ENCODE assay signal across 8 cellular contexts in the genomic region with DNA sequence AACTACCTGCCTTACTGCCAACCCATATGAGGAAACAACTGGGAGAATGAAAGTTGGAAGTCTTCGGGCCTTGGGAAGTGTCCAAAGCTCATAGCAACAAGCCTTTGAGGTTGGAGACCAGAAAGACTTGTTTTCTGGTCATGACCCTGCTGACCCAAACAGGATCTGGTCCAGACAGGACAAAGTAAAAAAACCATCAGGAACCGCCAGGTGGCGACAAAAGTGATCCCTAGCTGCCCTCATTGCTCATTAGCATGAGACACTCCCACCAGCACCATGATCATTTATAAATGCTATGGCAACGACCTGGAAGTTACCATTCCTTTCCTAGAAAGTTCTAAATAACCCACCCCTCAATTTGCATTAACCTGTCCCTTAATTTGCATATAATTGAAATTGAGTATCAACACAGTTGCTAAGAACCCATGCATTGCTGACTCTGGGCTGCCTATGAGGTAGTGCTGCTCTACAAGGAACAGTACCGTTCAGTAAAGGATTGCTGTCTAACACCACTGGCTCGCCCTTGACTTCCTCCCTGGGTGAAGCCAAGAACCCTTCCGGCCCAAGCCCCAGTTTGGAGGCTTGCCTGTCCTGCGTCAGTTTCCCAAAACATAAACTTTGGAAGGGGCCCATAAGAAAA.
A peak's percentile ranks its signal among the peaks of the same experiment; 100 is the strongest.
DNase-seq lines count a peak whose midpoint lies in the region; ATAC-seq, FAIRE-seq and TF ChIP-seq lines count a peak whose summit lies in the region.

No MANE protein-coding gene starts in this region.

- peak overlapping the region; percentile 5 for H2BK120ac ChIP-seq in H1 (replicated peaks; ENCODE audit: low read depth, low read length)

- H3K79me1 ChIP-seq in H1 (ENCODE audit: low read depth, low read length), result no peaks in the 10 kb centered on the region

- H3K27me3 ChIP-seq in H1 (replicated peaks in 1 of 4; ENCODE audit: control insufficient read depth in 3 of 4, extremely low read depth in 1 of 4, insufficient read depth in 3 of 4, low read length in 3 of 4), result no peaks in the 10 kb centered on the region

- no peak overlapping the region for H4K5ac ChIP-seq in H1 (ENCODE audit: insufficient read length, low read depth, low read length)

- no peak overlapping the region for H3K9ac ChIP-seq in H1 (replicated peaks in 1 of 4; ENCODE audit: extremely low read depth in 1 of 4, low read depth in 3 of 4, low read length in 3 of 4)

- peak; percentile 33 to 39; a peak in 3 of 4 replicates for TF ChIP-seq RAD21 in H1 (IDR thresholded peaks at IDR 0.05 in 1 of 2, conservative IDR thresholded peaks at IDR 0.05 in 1 of 2; ENCODE audit: low read depth in 2 of 2, low read length in 2 of 2)

- H2BK5ac ChIP-seq in H1 (ENCODE audit: low read depth, low read length), result no peak overlapping the region

- CTCF ChIA-PET in H1 (lab: Charles Lee; ENCODE audit: partially characterized antibody), result interaction anchor here (0.8 to 2.1 kb wide), 12 partner anchors 11 to 405 kb away, joined by 3 to 10 read pairs (median 4); no protein-coding TSS in a partner anchor

- no peak overlapping the region for H3K27ac ChIP-seq in H1 (ENCODE audit: low read depth, low read length)

- H2BK12ac ChIP-seq in H1 (ENCODE audit: low read depth, low read length), result peak overlapping the region; percentile 64

- H3K4ac ChIP-seq in H1 (replicated peaks; ENCODE audit: insufficient read length, low read depth, low read length), result peak overlapping the region; percentile 61

- FAIRE-seq in H1 (lab: Jason Lieb, UNC), result peak; percentile 86

- no peaks in the 10 kb centered on the region; a peak in 1 of 4 replicates for H3K9me3 ChIP-seq in H1 (ENCODE audit: insufficient read depth in 2 of 2, low read depth in 1 of 2, low read length in 1 of 2)

- H4K91ac ChIP-seq in H1 (replicated peaks; ENCODE audit: insufficient read length, low read length), result no peak overlapping the region

- peak overlapping the region; percentile 97; the same call in 1 of the 2 replicates for H2BK15ac ChIP-seq in H1 (ENCODE audit: low read length)

- no peak overlapping the region for H3K23ac ChIP-seq in H1 (ENCODE audit: insufficient read length)

- H3K4me3 ChIP-seq in H1 (ENCODE audit: extremely low read depth in 1 of 4, insufficient read depth in 2 of 4, low read depth in 3 of 4, low read length in 4 of 4), result no peak overlapping the region

- no peaks in the 10 kb centered on the region for H4K20me1 ChIP-seq in H1 (replicated peaks in 1 of 2; ENCODE audit: control insufficient read depth in 1 of 2, insufficient read depth in 2 of 2, low read length in 2 of 2)

- TF ChIP-seq POLR2A in H1 (IDR thresholded peaks at IDR 0.05; ENCODE audit: control extremely low read depth in 1 of 2, low read depth in 2 of 2, low read length in 2 of 2), result no peak

- no peak overlapping the region for H3K4me2 ChIP-seq in H1 (ENCODE audit: insufficient read depth in 1 of 2, low read depth in 2 of 2, low read length in 2 of 2)

- H2AFZ ChIP-seq in H1 (ENCODE audit: low read length), result no peak overlapping the region

- TF ChIP-seq CTCF in GM12873 (IDR thresholded peaks at IDR 0.05; ENCODE audit: insufficient read depth, low read depth, low read length, missing control alignments) (peak; percentile 73), H1 (IDR thresholded peaks at IDR 0.05; ENCODE audit: control extremely low read depth in 1 of 3, insufficient read depth in 1 of 3, low read depth in 1 of 3, low read length in 3 of 3) (peak; percentile 8 to 64 (median 30); a peak in 3 of 4 replicates)

- no peak overlapping the region for H3K18ac ChIP-seq in H1 (ENCODE audit: extremely low read depth, low read length)

- POLR2A ChIA-PET in H1 (lab: Charles Lee; ENCODE audit: partially characterized antibody), result interaction anchor here (0.6 to 1.2 kb wide), 3 partner anchors 12 to 65 kb away, joined by 3 read pairs; no protein-coding TSS in a partner anchor

- no peak overlapping the region for H3K56ac ChIP-seq in H1 (replicated peaks; ENCODE audit: insufficient read length, low read depth, low read length)

- DNase-seq in T follicular helper cell (ENCODE audit: low read depth) (peak; percentile 25), H1 (ENCODE audit: low read depth in 1 of 2, low spot score in 2 of 2) (peak in 1 of 2 experiments; percentile 76), medulla oblongata (ENCODE audit: extremely low spot score) (no peak), NCI-H187 treated with DMSO at 0.1 percent for 48 hours (lab: John Stamatoyannopoulos, UW) (no peak), retina (no peak)
- peak; percentile 20 to 27 for DNase-seq in stimulated activated CD4-positive, alpha-beta T cell treated with anti-CD3 and anti-CD28 coated beads, Interleukin-4, amount 100 ng/mL, for 48 hours (ENCODE audit: low read depth in 2 of 2)

- H4K8ac ChIP-seq in H1 (ENCODE audit: extremely low read depth, insufficient read depth, low read length), result no peak overlapping the region

- H2AK5ac ChIP-seq in H1 (ENCODE audit: low read depth, low read length), result no peak overlapping the region

- ATAC-seq in HG02981 (IDR thresholded peaks at IDR 0.05; ENCODE audit: unreplicated experiment), result peak; percentile 70

- no peaks in the 10 kb centered on the region for H3K36me3 ChIP-seq in H1 (ENCODE audit: control insufficient read depth in 2 of 4, insufficient read depth in 4 of 4, low read length in 3 of 4)

- WGBS in H1 (ENCODE audit: extremely low coverage in 1 of 2, insufficient coverage in 1 of 2, insufficient read length in 1 of 2, insufficient replicate concordance in 2 of 2, low coverage in 1 of 2, low lambda C conversion rate in 2 of 2, missing lambda C conversion rate in 1 of 2), 2 experiments, result 86% methylated on average over 8 of the region's 8 CpGs; no CpG with 5 or more reads in 1 of the 2 experiments

- no peaks in the 10 kb centered on the region for H3K79me2 ChIP-seq in H1 (ENCODE audit: control insufficient read depth in 1 of 2, insufficient read depth in 2 of 2, low read length in 2 of 2)

- H3K14ac ChIP-seq in H1 (ENCODE audit: insufficient read length), result no peak overlapping the region

- TF ChIP-seq EP300 in H1 (IDR thresholded peaks at IDR 0.05; ENCODE audit: borderline replicate concordance in 1 of 2, low read depth in 2 of 2, low read length in 2 of 2), result no peak

- H3K23me2 ChIP-seq in H1 (ENCODE audit: low read depth, low read length), result no peaks in the 10 kb centered on the region

- peak overlapping the region; percentile 98 for H2BK20ac ChIP-seq in H1 (ENCODE audit: low read length)

- H3K4me1 ChIP-seq in H1 (replicated peaks in 1 of 4; ENCODE audit: control insufficient read depth in 3 of 4, insufficient read depth in 4 of 4, low read length in 3 of 4), result peaks cover 3 to 12% (median 7%) of the 10 kb centered on the region in 4 experiments; a peak in 6 of 7 replicates

TF ChIP-seq in H1, 55 proteins besides CTCF, POLR2A, EP300 and RAD21:
- TF ChIP-seq HDAC6 (IDR thresholded peaks at IDR 0.05; ENCODE audit: low read depth, low read length), result no peak

Comparison
In these comparisons a context has a peak if more than half of its experiments do, and no peak if none do; other contexts are left out.
1. DNase-seq: peak in T follicular helper cell (single experiment) and stimulated activated CD4-positive, alpha-beta T cell treated with anti-CD3 and anti-CD28 coated beads, Interleukin-4, amount 100 ng/mL, for 48 hours (2 of 2); none in medulla oblongata (single experiment), NCI-H187 treated with DMSO at 0.1 percent for 48 hours (single experiment) and retina (single experiment).